8 cellular contexts compared by ENCODE assay signal in genomic region chr18:13500227-13500865, GRCh38.
A peak's percentile ranks its signal among the peaks of the same experiment; 100 is the strongest.
DNase-seq lines count a peak whose midpoint lies in the region; ATAC-seq, FAIRE-seq and TF ChIP-seq lines count a peak whose summit lies in the region.

No MANE protein-coding gene starts in this region.

- intact Hi-C loops in pancreas (cut with DNase I): no loop called here
- intact Hi-C loops in PC-9 (cut with micrococcal nuclease; ENCODE audit: unreplicated experiment): no loop called here

- no peaks in the 10 kb centered on the region for H4K20me1 ChIP-seq in PC-9 (ENCODE audit: insufficient read depth)

- H3K27me3 ChIP-seq in NT2/D1 (ENCODE audit: insufficient read depth, insufficient read length) (no peaks in the 10 kb centered on the region), foreskin keratinocyte (peaks cover 21% of the 10 kb centered on the region), pancreas (no peaks in the 10 kb centered on the region), PC-9 (ENCODE audit: insufficient read depth, low read depth) (peaks cover 67% of the 10 kb centered on the region)

- H3K9ac ChIP-seq in NT2/D1 (ENCODE audit: insufficient read length, low read depth): peak overlapping the region; percentile 23

- no peaks in the 10 kb centered on the region for H3K9me2 ChIP-seq in PC-9 (ENCODE audit: insufficient read depth)

- CTCF ChIA-PET in HEK293T (lab: Yijun Ruan, JAX): no interaction called here
- CTCF ChIA-PET in PC-9 (lab: Charles Lee): no interaction called here

- no peak for TF ChIP-seq CTCF in foreskin keratinocyte (conservative IDR thresholded peaks at IDR 0.05)
- no peak for TF ChIP-seq CTCF in pancreas (IDR thresholded peaks at IDR 0.05)
- no peak for TF ChIP-seq CTCF in PC-9 (conservative IDR thresholded peaks at IDR 0.05)

- H3F3A ChIP-seq in PC-9 (ENCODE audit: insufficient read depth, low read depth): no peaks in the 10 kb centered on the region

- WGBS in pancreas, 2 donors: 52 to 58% methylated on average over 23 of the region's 23 CpGs

- no peak overlapping the region for H3K4me2 ChIP-seq in PC-9

- BruUV-seq in PC-9 (replicated peaks; lab: Mats Ljungman, UMichigan): no TSS peak

- FAIRE-seq in pancreas (lab: Jason Lieb, UNC): no peak

- H3K9me3 ChIP-seq in NT2/D1 (ENCODE audit: insufficient read depth, low read length): peaks cover 25% of the 10 kb centered on the region
- no peaks in the 10 kb centered on the region for H3K9me3 ChIP-seq in pancreas
- no peaks in the 10 kb centered on the region for H3K9me3 ChIP-seq in PC-9 (ENCODE audit: insufficient read depth, low read depth)

- H2AFZ ChIP-seq in PC-9: no peak overlapping the region

- no peak overlapping the region for H3K27ac ChIP-seq in foreskin keratinocyte
- peak overlapping the region in 2 of 4 donors; percentile 1 to 82 for H3K27ac ChIP-seq in pancreas
- no peak overlapping the region for H3K27ac ChIP-seq in PC-9

- H3K4me1 ChIP-seq in NT2/D1 (ENCODE audit: insufficient read depth, insufficient read length): peaks cover 10% of the 10 kb centered on the region
- no peaks in the 10 kb centered on the region for H3K4me1 ChIP-seq in foreskin keratinocyte
- peaks cover 0 to 7% (median 4%) of the 10 kb centered on the region in 3 donors for H3K4me1 ChIP-seq in pancreas
- no peaks in the 10 kb centered on the region for H3K4me1 ChIP-seq in PC-9 (replicated peaks; ENCODE audit: insufficient read depth)

- H3K36me3 ChIP-seq in NT2/D1 (ENCODE audit: insufficient read depth, insufficient read length, low read length) (peaks cover 11% of the 10 kb centered on the region), pancreas (no peaks in the 10 kb centered on the region), PC-9 (ENCODE audit: low read depth) (no peaks in the 10 kb centered on the region)

- DNase-seq in HEK293T (ENCODE audit: extremely low spot score) (peak; percentile 25), NT2/D1 (ENCODE audit: low read depth, low spot score) (peak; percentile 78), foreskin keratinocyte (peak; percentile 64 to 69), pancreas (no peak), PC-9 (no peak), GDM1 (lab: John Stamatoyannopoulos, UW) (no peak)

- H3K79me2 ChIP-seq in PC-9 (ENCODE audit: low read depth): no peaks in the 10 kb centered on the region

- H3K4me3 ChIP-seq in NT2/D1 (ENCODE audit: insufficient read length, low read depth) (no peak overlapping the region), pancreas (no peak overlapping the region), PC-9 (no peak overlapping the region)

- ATAC-seq in foreskin keratinocyte (peak; percentile 41), pancreas (peak; percentile 27 to 65 (median 39)), HG03139 (IDR thresholded peaks at IDR 0.05; ENCODE audit: unreplicated experiment) (no peak), HG03045 (IDR thresholded peaks at IDR 0.05; ENCODE audit: unreplicated experiment) (no peak)

- POLR2A ChIA-PET in HEK293T (lab: Yijun Ruan, JAX): interaction anchor here (1.7 kb wide), 1 partner anchor 13 kb away, joined by 4 read pairs; no protein-coding TSS in a partner anchor
- POLR2A ChIA-PET in PC-9 (lab: Charles Lee; ENCODE audit: unreplicated experiment): no interaction called here

TF ChIP-seq in HEK293T, 16 proteins besides CTCF, POLR2A, EP300 and RAD21:
- no peak for TF ChIP-seq HDGF (IDR thresholded peaks at IDR 0.05; ENCODE audit: borderline replicate concordance)
- no peak for TF ChIP-seq ELF4 (IDR thresholded peaks at IDR 0.05)
- no peak for TF ChIP-seq SP1 (IDR thresholded peaks at IDR 0.05)
- TF ChIP-seq ARNT (IDR thresholded peaks at IDR 0.05): no peak
- TF ChIP-seq FOXA1 (IDR thresholded peaks at IDR 0.05): no peak

Comparison
In these comparisons a context has a peak if more than half of its experiments do, and no peak if none do; other contexts are left out.
1. DNase-seq: peak in HEK293T (single experiment), NT2/D1 (single experiment) and foreskin keratinocyte (2 of 2); none in pancreas (0 of 6), PC-9 (0 of 2) and GDM1 (single experiment).
2. ATAC-seq: peak in foreskin keratinocyte (single experiment) and pancreas (4 of 4); none in HG03139 (single experiment) and HG03045 (single experiment).